8 cellular contexts compared by ENCODE assay signal in genomic region chr12:110502449-110502738, GRCh38. TPM values are rescaled to one million over a fixed set of nuclear protein-coding genes. Genes with fewer than 3 reads are reported as not detected.
DNase-seq lines count a peak whose midpoint lies in the region; ATAC-seq and TF ChIP-seq lines count a peak whose summit lies in the region.

No MANE protein-coding gene starts in this region.

- no peaks in the 10 kb centered on the region for H3K9me3 ChIP-seq in naive thymus-derived CD4-positive, alpha-beta T cell (ENCODE audit: control insufficient read depth in 2 of 3, low read length in 3 of 3)

- no peak for TF ChIP-seq CTCF in MCF 10A (IDR thresholded peaks at IDR 0.05; ENCODE audit: unreplicated experiment)

- no peaks in the 10 kb centered on the region for H3K27me3 Mint-ChIP-seq in MCF 10A (ENCODE audit: insufficient read depth, unreplicated experiment)
- H3K27me3 Mint-ChIP-seq in naive thymus-derived CD4-positive, alpha-beta T cell, result peaks cover 0 to 3% (median 0%) of the 10 kb centered on the region in 5 donors

- peaks cover 14% of the 10 kb centered on the region for H3K4me1 Mint-ChIP-seq in MCF 10A (ENCODE audit: insufficient read depth, unreplicated experiment)
- peaks cover 22 to 52% (median 39%) of the 10 kb centered on the region in 7 donors for H3K4me1 Mint-ChIP-seq in naive thymus-derived CD4-positive, alpha-beta T cell

- peaks cover 20 to 22% of the 10 kb centered on the region in 2 donors for H3K4me1 ChIP-seq in naive thymus-derived CD4-positive, alpha-beta T cell (ENCODE audit: control insufficient read depth in 2 of 2, insufficient read depth in 2 of 2, low read length in 2 of 2)

- POLR2A ChIA-PET in MCF 10A (lab: Yijun Ruan, JAX), result interaction anchor here (0.6 to 5.9 kb wide), 20 partner anchors 9 to 112 kb away, joined by 3 to 117 read pairs (median 10); partner anchors contain the start of genes ARPC3, FAM216A, GPN3 and TCTN1
- POLR2A ChIA-PET in naive thymus-derived CD4-positive, alpha-beta T cell (lab: Charles Lee), result interaction anchor here (0.6 to 3.4 kb wide), 13 partner anchors 16 to 194 kb away, joined by 3 to 52 read pairs (median 3); partner anchors contain the start of genes ARPC3, FAM216A, GPN3 and TCTN1

- intact Hi-C loops in MCF 10A (cut with micrococcal nuclease), result loop anchor here (1.0 to 5.0 kb wide), 2 partner anchors 34 to 240 kb away; partner anchors contain the start of genes FAM216A, GPN3 and PPP1CC
- intact Hi-C loops in naive thymus-derived CD4-positive, alpha-beta T cell (cut with micrococcal nuclease), result loop anchor here (1.0 to 5.0 kb wide), 11 partner anchors 34 to 1095 kb away; partner anchors contain the start of genes ARPC3 (in 2 of the 2), FAM216A (in 2 of the 2), GPN3 (in 2 of the 2) and PPTC7 (in 2 of the 2)
- intact Hi-C loops in head of caudate nucleus (cut with DNase I), result loop anchor here (1.0 to 5.0 kb wide), 3 partner anchors 34 to 100 kb away; partner anchors contain the start of genes FAM216A, GPN3 and PPTC7

- no peaks in the 10 kb centered on the region for H3K9me3 Mint-ChIP-seq in MCF 10A (ENCODE audit: unreplicated experiment)
- peaks cover 0 to 6% (median 0%) of the 10 kb centered on the region in 11 donors for H3K9me3 Mint-ChIP-seq in naive thymus-derived CD4-positive, alpha-beta T cell

- H3K27ac ChIP-seq in naive thymus-derived CD4-positive, alpha-beta T cell (ENCODE audit: low read depth, low read length), result peak overlapping the region; percentile 89

- ATAC-seq in HG03457 (IDR thresholded peaks at IDR 0.05; ENCODE audit: unreplicated experiment), result peak; percentile 8
- peak; percentile 3 for ATAC-seq in naive thymus-derived CD4-positive, alpha-beta T cell
- no peak for ATAC-seq in HG03159 (IDR thresholded peaks at IDR 0.05; ENCODE audit: unreplicated experiment)

- H3K4me3 Mint-ChIP-seq in MCF 10A (ENCODE audit: unreplicated experiment), result peak overlapping the region; percentile 92
- H3K4me3 Mint-ChIP-seq in naive thymus-derived CD4-positive, alpha-beta T cell, result peak overlapping the region; percentile 88 to 100 (median 97)

- peaks cover 14% of the 10 kb centered on the region for H3K36me3 Mint-ChIP-seq in MCF 10A (ENCODE audit: insufficient read depth, unreplicated experiment)
- H3K36me3 Mint-ChIP-seq in naive thymus-derived CD4-positive, alpha-beta T cell, result peaks cover 0 to 13% (median 0%) of the 10 kb centered on the region in 5 donors

- CTCF ChIA-PET in MCF 10A (lab: Yijun Ruan, JAX), result interaction anchor here (0.6 to 4.9 kb wide), 4 partner anchors 10 to 239 kb away, joined by 3 to 45 read pairs (median 10); partner anchors contain the start of gene FAM216A
- CTCF ChIA-PET in naive thymus-derived CD4-positive, alpha-beta T cell (lab: Charles Lee), result interaction anchor here (0.7 to 4.3 kb wide), 4 partner anchors 33 to 100 kb away, joined by 6 to 20 read pairs (median 7); partner anchors contain the start of genes ARPC3, FAM216A and GPN3

- peaks cover 0 to 4% (median 0%) of the 10 kb centered on the region in 3 experiments for H3K36me3 ChIP-seq in naive thymus-derived CD4-positive, alpha-beta T cell (ENCODE audit: control insufficient read depth in 2 of 3, insufficient read depth in 3 of 3, low read length in 3 of 3)

- DNase-seq in GF-D8 (lab: John Stamatoyannopoulos, UW) (peak; percentile 58), MCF 10A (ENCODE audit: unreplicated experiment) (no peak), SW480 (ENCODE audit: low spot score) (no peak), head of caudate nucleus (no peak)
- DNase-seq in naive thymus-derived CD4-positive, alpha-beta T cell, result no peak
- DNase-seq in effector CD4-positive, alpha-beta T cell, result no peak

- H3K27me3 ChIP-seq in naive thymus-derived CD4-positive, alpha-beta T cell (ENCODE audit: control insufficient read depth in 2 of 2, insufficient read depth in 2 of 2, low read length in 2 of 2), result no peaks in the 10 kb centered on the region

- peak overlapping the region; percentile 96 for H3K27ac Mint-ChIP-seq in MCF 10A (ENCODE audit: low read depth, unreplicated experiment)
- H3K27ac Mint-ChIP-seq in naive thymus-derived CD4-positive, alpha-beta T cell, result peak overlapping the region; percentile 93 to 100 (median 97)

- peak overlapping the region; percentile 36 for H3K4me3 ChIP-seq in naive thymus-derived CD4-positive, alpha-beta T cell (ENCODE audit: low read length)

- BruUV-seq in MCF 10A (replicated peaks; lab: Mats Ljungman, UMichigan), result TSS peak; percentile 72

RNA-seq across cellular contexts. Expression of gene RAD9B, which starts 0.3 kb away (rescaled TPM):
- 1.0 and 1.5 TPM in 2 replicates for total RNA-seq in MCF 10A (2022)
- 1 to 10 TPM in 4 of 5 experiments, under 1 TPM in 1; 0.60 to 2.9 (median 1.1) TPM for total RNA-seq in naive thymus-derived CD4-positive, alpha-beta T cell
- polyA plus RNA-seq in naive thymus-derived CD4-positive, alpha-beta T cell, result under 1 TPM; 0.53 to 0.98 TPM

RNA-seq across cellular contexts. Expression of gene VPS29, which starts 0.5 kb away (rescaled TPM):
- total RNA-seq in MCF 10A (2022), result 125 and 131 TPM in 2 replicates
- total RNA-seq in naive thymus-derived CD4-positive, alpha-beta T cell, result 100 to 1,000 TPM in 3 of 5 experiments, 10 to 100 TPM in 2; 78.5 to 131 (median 115) TPM
- polyA plus RNA-seq in naive thymus-derived CD4-positive, alpha-beta T cell, result 100 to 1,000 TPM; 134 to 158 TPM

RNA-seq across cellular contexts. Expression of gene FAM216A, which starts 33.7 kb away (rescaled TPM):
- 19.9 and 25.8 TPM in 2 replicates for total RNA-seq in MCF 10A (2022)
- 10 to 100 TPM in 4 of 5 experiments, 1 to 10 TPM in 1; 5.3 to 24.1 (median 23.0) TPM for total RNA-seq in naive thymus-derived CD4-positive, alpha-beta T cell
- 10 to 100 TPM; 10.8 to 14.2 TPM for polyA plus RNA-seq in naive thymus-derived CD4-positive, alpha-beta T cell

RNA-seq across cellular contexts. Expression of gene GPN3, which starts 34.3 kb away (rescaled TPM):
- 16.1 and 18.1 TPM in 2 replicates for total RNA-seq in MCF 10A (2022)
- 10 to 100 TPM in 3 of 5 experiments, 1 to 10 TPM in 2; 5.1 to 19.7 (median 14.6) TPM for total RNA-seq in naive thymus-derived CD4-positive, alpha-beta T cell
- 10 to 100 TPM; 31.2 to 40.4 TPM for polyA plus RNA-seq in naive thymus-derived CD4-positive, alpha-beta T cell

RNA-seq across cellular contexts. Expression of gene ARPC3, which starts 52.3 kb away (rescaled TPM):
- total RNA-seq in MCF 10A (2022), result 230 and 245 TPM in 2 replicates
- total RNA-seq in naive thymus-derived CD4-positive, alpha-beta T cell, result 100 to 1,000 TPM; 166 to 381 (median 187) TPM
- polyA plus RNA-seq in naive thymus-derived CD4-positive, alpha-beta T cell, result 100 to 1,000 TPM; 559 to 643 TPM
